8 cellular contexts compared by ENCODE assay signal in genomic region chr6:90219168-90219985, GRCh38.
DNase-seq lines count a peak whose midpoint lies in the region; ATAC-seq and TF ChIP-seq lines count a peak whose summit lies in the region.

No MANE protein-coding gene starts in this region.

- no peak for ATAC-seq in GM19463 (IDR thresholded peaks at IDR 0.05; ENCODE audit: unreplicated experiment)
- no peak for ATAC-seq in GM18520 (IDR thresholded peaks at IDR 0.05; ENCODE audit: unreplicated experiment)

- 27% methylated on average over 14 of the region's 14 CpGs for WGBS in urinary bladder

- H3K4me1 ChIP-seq in urinary bladder (ENCODE audit: insufficient read depth) = no peaks in the 10 kb centered on the region

- DNase-seq in NCI-H1417 (lab: John Stamatoyannopoulos, UW) (peak; percentile 33 to 75 (median 72)), NCI-H1417 treated with DMSO at 0.1 percent for 48 hours (lab: John Stamatoyannopoulos, UW) (no peak), NCI-H2227 (lab: John Stamatoyannopoulos, UW; ENCODE audit: unreplicated experiment) (peak; percentile 67), choroid plexus epithelial cell (ENCODE audit: low read depth) (peak; percentile 84), lung microvascular endothelial cell (ENCODE audit: low read depth in 2 of 2) (peak; percentile 45 to 80)

- H3K4me3 ChIP-seq in choroid plexus epithelial cell (ENCODE audit: low read depth, low read length) (peak overlapping the region; percentile 19), urinary bladder (ENCODE audit: low read depth, low read length) (no peak overlapping the region)

- TF ChIP-seq CTCF in choroid plexus epithelial cell (conservative IDR thresholded peaks at IDR 0.05; ENCODE audit: low read depth, low read length) = no peak

- H3K27ac ChIP-seq in urinary bladder (ENCODE audit: low read depth) = peak overlapping the region; percentile 64

- H3K36me3 ChIP-seq in urinary bladder (ENCODE audit: insufficient read depth) = no peaks in the 10 kb centered on the region
